9 cellular contexts compared by ENCODE assay signal in the genomic region with DNA sequence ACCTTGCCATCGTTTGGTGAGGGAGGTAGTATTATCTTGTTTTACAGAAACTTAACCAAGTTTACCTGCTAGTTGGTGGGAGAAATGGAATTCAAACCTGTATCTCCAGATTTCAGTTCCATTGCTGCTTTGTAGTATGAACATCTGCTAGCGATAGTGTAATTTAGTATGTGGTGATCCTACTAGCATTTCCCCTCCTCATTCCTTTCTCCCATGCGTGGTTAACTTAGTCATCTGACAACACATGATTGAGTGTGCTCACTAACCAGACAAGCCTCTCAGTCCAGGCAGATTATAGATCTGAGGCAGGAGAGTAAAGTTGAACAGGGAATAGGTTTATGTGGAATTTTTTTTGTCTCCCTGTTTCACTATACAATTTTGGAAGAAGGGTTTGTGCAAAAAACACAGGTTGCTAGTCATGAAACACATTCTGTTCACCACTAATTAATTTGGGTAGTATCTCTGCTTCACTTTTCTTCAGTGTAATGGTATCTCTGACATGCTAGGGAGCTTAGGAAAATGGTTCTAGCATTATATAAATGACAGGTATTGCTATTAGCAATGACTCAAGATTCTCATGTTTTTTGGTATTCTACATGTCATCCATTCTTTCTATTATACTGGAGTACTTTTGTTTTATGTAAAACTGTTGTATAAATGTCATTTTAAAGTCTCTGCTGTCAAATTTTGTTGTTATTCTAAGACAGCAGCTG. TPM values are rescaled to one million over a fixed set of nuclear protein-coding genes. Genes with fewer than 3 reads are reported as not detected.
DNase-seq lines count a peak whose midpoint lies in the region; ATAC-seq and TF ChIP-seq lines count a peak whose summit lies in the region.
"Had no signal": no experiment of that assay in that cellular context is flagged by ENCODE, and none has a peak within 500 bp of the region (broad histone marks: within the 10 kb centered on the region; RNA-seq: fewer than 3 reads in every experiment).

No MANE protein-coding gene starts in this region.

- no peak for DNase-seq in activated CD4-positive, alpha-beta T cell treated with anti-CD3 and anti-CD28 coated beads for 36 hours
- DNase-seq in activated CD4-positive, alpha-beta T cell treated with anti-CD3 and anti-CD28 coated beads, Interleukin-2, amount 50 U/mL, for 48 hours = no peak
- DNase-seq in SK-MEL-5 (ENCODE audit: low read depth, low spot score) (peak; percentile 77), foreskin fibroblast (peak; percentile 77 to 90)
- no peak for DNase-seq in stimulated activated naive CD8-positive, alpha-beta T cell treated with anti-CD3 and anti-CD28 coated beads, Interleukin-15, amount 100 ng/mL, for 72 hours
- DNase-seq: activated CD8-positive, alpha-beta memory T cell treated with anti-CD3 and anti-CD28 coated beads for 24 hours had no signal

- peaks cover 12% of the 10 kb centered on the region for H3K36me3 Mint-ChIP-seq in activated CD4-positive, alpha-beta T cell treated with anti-CD3 and anti-CD28 coated beads for 36 hours (ENCODE audit: low read depth)

- H3K4me3 ChIP-seq in foreskin fibroblast (ENCODE audit: low read depth in 1 of 2, low read length in 2 of 2) = peak overlapping the region in 1 of 2 donors; percentile 2

- no peak overlapping the region for H3K27ac Mint-ChIP-seq in activated CD4-positive, alpha-beta T cell treated with anti-CD3 and anti-CD28 coated beads for 36 hours
- H3K27ac Mint-ChIP-seq in stimulated activated naive CD8-positive, alpha-beta T cell treated with anti-CD3 and anti-CD28 coated beads, Interleukin-15, amount 100 ng/mL, for 72 hours = no peak overlapping the region

- CTCF ChIA-PET in activated CD4-positive, alpha-beta T cell treated with anti-CD3 and anti-CD28 coated beads for 36 hours (lab: Charles Lee) = interaction anchor here (0.7 to 8.9 kb wide), 2 partner anchors 13 to 269 kb away, joined by 3 to 75 read pairs; no protein-coding TSS in a partner anchor

- POLR2A ChIA-PET in activated CD4-positive, alpha-beta T cell treated with anti-CD3 and anti-CD28 coated beads for 36 hours (lab: Charles Lee) = no interaction called here

- H3K27me3 Mint-ChIP-seq in activated CD4-positive, alpha-beta T cell treated with anti-CD3 and anti-CD28 coated beads for 36 hours = no peaks in the 10 kb centered on the region
- no peaks in the 10 kb centered on the region for H3K27me3 Mint-ChIP-seq in stimulated activated naive CD8-positive, alpha-beta T cell treated with anti-CD3 and anti-CD28 coated beads, Interleukin-15, amount 100 ng/mL, for 72 hours

- no peak for TF ChIP-seq CTCF in foreskin fibroblast (IDR thresholded peaks at IDR 0.05; ENCODE audit: low read depth, low read length)

- in situ Hi-C loops in SK-MEL-5 (cut with HindIII; ENCODE audit: low pct_unique_long_range_greater_than_20kb, low sequenced_read_pairs) = no loop called here

- H3K4me1 Mint-ChIP-seq in activated CD4-positive, alpha-beta T cell treated with anti-CD3 and anti-CD28 coated beads for 36 hours = peaks cover 65% of the 10 kb centered on the region
- H3K4me1 Mint-ChIP-seq in stimulated activated naive CD8-positive, alpha-beta T cell treated with anti-CD3 and anti-CD28 coated beads, Interleukin-15, amount 100 ng/mL, for 72 hours = peaks cover 48% of the 10 kb centered on the region

- intact Hi-C loops in activated CD4-positive, alpha-beta T cell treated with anti-CD3 and anti-CD28 coated beads for 36 hours (cut with DNase I, micrococcal nuclease) = no loop called here

- peak; percentile 83 for ATAC-seq in activated CD4-positive, alpha-beta T cell treated with anti-CD3 and anti-CD28 coated beads for 36 hours
- ATAC-seq in stimulated activated naive CD8-positive, alpha-beta T cell treated with anti-CD3 and anti-CD28 coated beads, Interleukin-15, amount 100 ng/mL, for 72 hours = peak; percentile 67
- ATAC-seq in GM21526 (IDR thresholded peaks at IDR 0.05; ENCODE audit: low FRiP score, unreplicated experiment) (no peak), HG03342 (IDR thresholded peaks at IDR 0.05; ENCODE audit: unreplicated experiment) (no peak), GM18520 (IDR thresholded peaks at IDR 0.05; ENCODE audit: unreplicated experiment) (no peak)

- no peaks in the 10 kb centered on the region for H3K9me3 Mint-ChIP-seq in activated CD4-positive, alpha-beta T cell treated with anti-CD3 and anti-CD28 coated beads for 36 hours (ENCODE audit: low read depth)
- H3K9me3 Mint-ChIP-seq in stimulated activated naive CD8-positive, alpha-beta T cell treated with anti-CD3 and anti-CD28 coated beads, Interleukin-15, amount 100 ng/mL, for 72 hours = no peaks in the 10 kb centered on the region

- no peak overlapping the region for H3K4me3 Mint-ChIP-seq in activated CD4-positive, alpha-beta T cell treated with anti-CD3 and anti-CD28 coated beads for 36 hours
- no peak overlapping the region for H3K4me3 Mint-ChIP-seq in stimulated activated naive CD8-positive, alpha-beta T cell treated with anti-CD3 and anti-CD28 coated beads, Interleukin-15, amount 100 ng/mL, for 72 hours

RNA-seq across cellular contexts. Expression of a gene that starts 21.7 kb away (rescaled TPM):
- 100 to 1,000 TPM; 171 to 180 TPM for total RNA-seq in activated CD4-positive, alpha-beta T cell treated with anti-CD3 and anti-CD28 coated beads for 36 hours
- 45.0 and 46.2 TPM in 2 replicates for total RNA-seq in SK-MEL-5 (2014; rRNA removed; shearing (Covaris generic))
- polyA plus RNA-seq in SK-MEL-5 (2015; cell fraction: cytosol; rRNA removed) = 22.9 and 33.8 TPM in 2 replicates
- 80.7 and 118 TPM in 2 replicates for polyA plus RNA-seq in SK-MEL-5 (2015; cell fraction: nucleus; rRNA removed)

Comparison
In these comparisons a context has a peak if more than half of its experiments do, and no peak if none do; other contexts are left out.
1. ATAC-seq: peak in activated CD4-positive, alpha-beta T cell treated with anti-CD3 and anti-CD28 coated beads for 36 hours (single experiment) and stimulated activated naive CD8-positive, alpha-beta T cell treated with anti-CD3 and anti-CD28 coated beads, Interleukin-15, amount 100 ng/mL, for 72 hours (single experiment); none in GM21526 (single experiment), HG03342 (single experiment) and GM18520 (single experiment).
2. DNase-seq: peak in SK-MEL-5 (single experiment) and foreskin fibroblast (2 of 2); none in activated CD4-positive, alpha-beta T cell treated with anti-CD3 and anti-CD28 coated beads for 36 hours (single experiment), activated CD4-positive, alpha-beta T cell treated with anti-CD3 and anti-CD28 coated beads, Interleukin-2, amount 50 U/mL, for 48 hours (0 of 2) and stimulated activated naive CD8-positive, alpha-beta T cell treated with anti-CD3 and anti-CD28 coated beads, Interleukin-15, amount 100 ng/mL, for 72 hours (0 of 2).